In genomic region chr9:135602789-135603481, GRCh38 we compare ENCODE assay signal across 9 cellular contexts. TPM values are rescaled to one million over a fixed set of nuclear protein-coding genes. Genes with fewer than 3 reads are reported as not detected.
A peak's percentile ranks its signal among the peaks of the same experiment; 100 is the strongest.
DNase-seq lines count a peak whose midpoint lies in the region; ATAC-seq and TF ChIP-seq lines count a peak whose summit lies in the region.
"Had no signal": no experiment of that assay in that cellular context is flagged by ENCODE, and none has a peak within 500 bp of the region (broad histone marks: within the 10 kb centered on the region; RNA-seq: fewer than 3 reads in every experiment).

No MANE protein-coding gene starts in this region.

- H3K9ac ChIP-seq in KMS-11 (no peak overlapping the region), colonic mucosa (ENCODE audit: low read depth in 2 of 2, low read length in 2 of 2) (no peak overlapping the region)

- intact Hi-C loops in colonic mucosa (cut with DNase I) = no loop called here

- no peak overlapping the region for H3K4me2 ChIP-seq in KMS-11

- no peaks in the 10 kb centered on the region for H3K79me2 ChIP-seq in KMS-11 (ENCODE audit: insufficient read depth, low read depth)

- H3K4me1 ChIP-seq in KMS-11 (ENCODE audit: low read depth, poor library complexity, severe bottlenecking) (no peaks in the 10 kb centered on the region), colonic mucosa (no peaks in the 10 kb centered on the region)

- ATAC-seq in HG03139 (IDR thresholded peaks at IDR 0.05; ENCODE audit: unreplicated experiment) (no peak), HG03520 (IDR thresholded peaks at IDR 0.05; ENCODE audit: unreplicated experiment) (no peak)

- H4K20me1 ChIP-seq in KMS-11 (ENCODE audit: insufficient read depth) = no peaks in the 10 kb centered on the region

- H3K27me3 ChIP-seq in KMS-11 (ENCODE audit: insufficient read depth, low read depth) (peaks cover 81% of the 10 kb centered on the region), colonic mucosa (no peaks in the 10 kb centered on the region)

- H3K9me3 ChIP-seq in colonic mucosa = no peaks in the 10 kb centered on the region

- H2AFZ ChIP-seq in KMS-11 (ENCODE audit: low read depth) = no peak overlapping the region

- H3K36me3 ChIP-seq in KMS-11 (ENCODE audit: insufficient read depth) (no peaks in the 10 kb centered on the region), colonic mucosa (no peaks in the 10 kb centered on the region)

- TF ChIP-seq CTCF in KMS-11 (conservative IDR thresholded peaks at IDR 0.05; ENCODE audit: low read depth, low read length) = peak; percentile 69
- peak; percentile 80 for TF ChIP-seq CTCF in colonic mucosa (IDR thresholded peaks at IDR 0.05)

- H3K4me3 ChIP-seq in KMS-11 (IDR thresholded peaks at IDR 0.05; ENCODE audit: insufficient read depth, low read depth, low read length) (no peak overlapping the region), colonic mucosa (no peak overlapping the region)

- DNase-seq in Daoy (ENCODE audit: low read depth) = peak; percentile 42
- DNase-seq in activated CD4-positive, CD25-positive, alpha-beta regulatory T cell treated with anti-CD3 and anti-CD28 coated beads, Interleukin-2, amount 50 U/mL, for 16 hours (ENCODE audit: low read depth, low spot score) = peak; percentile 33
- DNase-seq in colonic mucosa = peak; percentile 53
- peak; percentile 47 to 53 for DNase-seq in lung microvascular endothelial cell (ENCODE audit: low read depth in 2 of 2)
- peak; percentile 22 to 27 for DNase-seq in stimulated activated CD8-positive, alpha-beta memory T cell treated with anti-CD3 and anti-CD28 coated beads, Interleukin-4, amount 100 ng/mL, for 1 hour (ENCODE audit: low read depth in 2 of 2, low spot score in 1 of 2)

- H3K27ac ChIP-seq in KMS-11 = no peak overlapping the region
- H3K27ac ChIP-seq in colonic mucosa = no peak overlapping the region

RNA-seq across cellular contexts. Expression of gene GLT6D1, which starts 36.4 kb away (rescaled TPM):
- total RNA-seq in Daoy (2014; rRNA removed; shearing (Covaris generic)) = not detected in 2 replicates
- total RNA-seq in colonic mucosa (not detected), lung microvascular endothelial cell (not detected in 2 replicates)
- total RNA-seq: T-helper 1 cell treated with Interleukin-12 subunit alpha and Interleukin-12 subunit beta and Interleukin-4 antibody, amounts not matched to agents 30 ng/mL and 1 ng/mL, for 36 hours had no signal

RNA-seq across cellular contexts. Expression of gene PAEP, which starts 41.4 kb away (rescaled TPM):
- total RNA-seq in Daoy (2014; rRNA removed; shearing (Covaris generic)) = not detected in 2 replicates
- not detected for total RNA-seq in colonic mucosa
- total RNA-seq in lung microvascular endothelial cell = not detected in 2 replicates
- total RNA-seq: T-helper 1 cell treated with Interleukin-12 subunit alpha and Interleukin-12 subunit beta and Interleukin-4 antibody, amounts not matched to agents 30 ng/mL and 1 ng/mL, for 36 hours had no signal

RNA-seq across cellular contexts. Expression of gene OBP2A, which starts 57.0 kb away (rescaled TPM):
- not detected in 2 replicates for total RNA-seq in Daoy (2014; rRNA removed; shearing (Covaris generic))
- not detected for total RNA-seq in colonic mucosa
- total RNA-seq in lung microvascular endothelial cell = not detected in 2 replicates
- total RNA-seq: T-helper 1 cell treated with Interleukin-12 subunit alpha and Interleukin-12 subunit beta and Interleukin-4 antibody, amounts not matched to agents 30 ng/mL and 1 ng/mL, for 36 hours had no signal
